ENCODE assay signal across 8 cellular contexts in the genomic region with DNA sequence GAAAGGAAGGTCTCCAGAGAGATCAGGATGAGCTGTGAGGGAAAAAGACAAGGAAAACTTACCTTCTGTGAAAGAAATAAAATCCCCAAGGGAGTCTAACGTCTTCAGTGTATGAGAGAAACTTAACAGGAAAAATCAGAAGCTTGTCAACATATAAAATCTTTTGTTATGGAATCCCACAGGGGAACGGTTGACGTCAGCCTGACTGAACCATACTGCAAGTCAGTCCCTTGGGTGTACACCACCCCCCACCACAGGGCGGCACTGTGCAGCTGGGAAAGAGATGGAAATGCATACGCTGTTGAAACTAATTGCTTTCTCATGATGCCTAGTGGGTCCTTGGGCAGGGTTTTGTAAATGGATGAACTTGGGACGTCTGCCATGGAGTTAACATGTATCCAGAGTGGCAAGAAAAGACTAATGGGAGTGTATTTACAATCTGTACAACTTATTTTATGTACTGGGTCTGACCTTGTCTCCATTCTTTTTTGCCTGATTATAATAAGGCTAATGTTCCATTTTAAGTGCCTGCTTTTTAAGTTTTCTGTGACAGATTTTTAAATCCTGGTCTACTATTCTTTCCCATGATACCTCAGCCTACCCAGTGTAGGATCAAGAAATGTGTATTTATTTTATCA. TPM values are rescaled to one million over a fixed set of nuclear protein-coding genes. Genes with fewer than 3 reads are reported as not detected.
A peak's percentile ranks its signal among the peaks of the same experiment; 100 is the strongest.
DNase-seq lines count a peak whose midpoint lies in the region; ATAC-seq and TF ChIP-seq lines count a peak whose summit lies in the region.

No MANE protein-coding gene starts in this region.

- TF ChIP-seq CTCF in glutamatergic neuron (IDR thresholded peaks at IDR 0.05; ENCODE audit: partially characterized antibody, unreplicated experiment), result peak; percentile 76

- peaks cover 24% of the 10 kb centered on the region for H3K4me1 Mint-ChIP-seq in glutamatergic neuron (ENCODE audit: low read depth, unreplicated experiment)

- ATAC-seq in HG02885 (IDR thresholded peaks at IDR 0.05; ENCODE audit: poor library complexity, unreplicated experiment), result peak; percentile 80

- peak overlapping the region; percentile 77 for H3K27ac Mint-ChIP-seq in glutamatergic neuron (ENCODE audit: unreplicated experiment)

- DNase-seq in activated CD4-positive, alpha-beta T cell treated with anti-CD3 and anti-CD28 coated beads for 24 hours (ENCODE audit: low read depth in 2 of 2), result peak; percentile 14 to 18
- DNase-seq in activated CD4-positive, alpha-beta T cell treated with anti-CD3 and anti-CD28 coated beads for 1 hour, result no peak
- DNase-seq in NCI-H2227 (lab: John Stamatoyannopoulos, UW; ENCODE audit: unreplicated experiment), result peak; percentile 85
- DNase-seq in activated T-cell treated with anti-CD3 and anti-CD28 coated beads, Interleukin-2, amount 50 U/mL, for 1 hour, result peak; percentile 38
- peak; percentile 85 for DNase-seq in glutamatergic neuron
- DNase-seq in stimulated activated CD4-positive, alpha-beta T cell treated with anti-CD3 and anti-CD28 coated beads, Interleukin-12 subunit alpha, Interleukin-12 subunit beta, amount 100 ng/mL, for 48 hours (ENCODE audit: low read depth in 2 of 3, low spot score in 1 of 3), result peak in 2 of 3 donors; percentile 20 to 21
- no peak for DNase-seq in OCI-M2 (lab: John Stamatoyannopoulos, UW; ENCODE audit: unreplicated experiment)

- peak overlapping the region; percentile 22 for H3K4me3 Mint-ChIP-seq in glutamatergic neuron (ENCODE audit: unreplicated experiment)

- H3K27me3 Mint-ChIP-seq in glutamatergic neuron (ENCODE audit: unreplicated experiment), result no peaks in the 10 kb centered on the region

- H3K9me3 Mint-ChIP-seq in glutamatergic neuron (ENCODE audit: unreplicated experiment), result peaks cover 1% of the 10 kb centered on the region

- H3K36me3 Mint-ChIP-seq in glutamatergic neuron (ENCODE audit: unreplicated experiment), result no peaks in the 10 kb centered on the region

RNA-seq across cellular contexts. Expression of a gene that starts 22.7 kb away (rescaled TPM):
- total RNA-seq in glutamatergic neuron (ENCODE audit: unreplicated experiment), result 4.6 TPM

RNA-seq across cellular contexts. Expression of a gene that starts 44.5 kb away (rescaled TPM):
- total RNA-seq in glutamatergic neuron (ENCODE audit: unreplicated experiment), result 0.47 TPM

Comparison
In these comparisons a context has a peak if more than half of its experiments do, and no peak if none do; other contexts are left out.
1. DNase-seq: peak in activated CD4-positive, alpha-beta T cell treated with anti-CD3 and anti-CD28 coated beads for 24 hours (2 of 2), NCI-H2227 (single experiment), activated T-cell treated with anti-CD3 and anti-CD28 coated beads, Interleukin-2, amount 50 U/mL, for 1 hour (single experiment), glutamatergic neuron (single experiment) and stimulated activated CD4-positive, alpha-beta T cell treated with anti-CD3 and anti-CD28 coated beads, Interleukin-12 subunit alpha, Interleukin-12 subunit beta, amount 100 ng/mL, for 48 hours (2 of 3); none in activated CD4-positive, alpha-beta T cell treated with anti-CD3 and anti-CD28 coated beads for 1 hour (single experiment) and OCI-M2 (single experiment).